In genomic region chr2:176680916-176681315, GRCh38 we compare ENCODE assay signal across 1 cellular context.
A peak's percentile ranks its signal among the peaks of the same experiment; 100 is the strongest.
TF ChIP-seq lines count a peak whose summit lies in the region.

No MANE protein-coding gene starts in this region.

TF ChIP-seq in HEK293, 187 proteins besides CTCF, POLR2A, EP300 and RAD21 (continued from another document):
- TF ChIP-seq ATF2 (tag by site-specific recombination; IDR thresholded peaks at IDR 0.05; ENCODE audit: low read depth), result 0 out of 2 replicates have a peak, but pooled peaks have one; percentile 13
- TF ChIP-seq ZNF157 (tag by site-specific recombination; IDR thresholded peaks at IDR 0.05), result no peak
- TF ChIP-seq OVOL3 (tag by site-specific recombination; IDR thresholded peaks at IDR 0.05), result no peak
- no peak for TF ChIP-seq ZNF221 (tag by site-specific recombination; IDR thresholded peaks at IDR 0.05; ENCODE audit: borderline replicate concordance)
